ENCODE assay signal across 1 cellular context in the genomic region with DNA sequence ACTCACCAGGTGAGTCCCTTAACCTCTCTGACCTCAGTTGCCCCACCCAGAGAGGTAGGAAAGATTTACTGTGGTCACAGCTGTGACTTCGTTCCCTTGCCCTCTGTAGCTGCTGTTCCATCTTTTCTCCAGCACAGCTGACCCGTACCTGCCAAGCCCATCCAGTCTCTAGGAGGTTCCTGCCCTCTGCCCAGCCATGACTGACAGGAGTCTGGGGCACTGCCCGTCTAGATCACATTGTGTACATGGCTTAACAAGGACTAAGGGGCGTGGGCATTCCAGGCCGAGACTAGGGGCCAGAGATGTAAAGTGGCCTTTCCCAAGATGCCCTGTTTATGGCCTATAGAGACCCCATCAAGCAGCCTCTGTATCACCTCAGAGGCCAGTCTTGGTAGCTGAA.
TF ChIP-seq lines count a peak whose summit lies in the region.

No MANE protein-coding gene starts in this region.

TF ChIP-seq in IMR-90, 13 proteins besides CTCF, POLR2A, EP300 and RAD21 (continued from another document):
- TF ChIP-seq, protein P1, sequence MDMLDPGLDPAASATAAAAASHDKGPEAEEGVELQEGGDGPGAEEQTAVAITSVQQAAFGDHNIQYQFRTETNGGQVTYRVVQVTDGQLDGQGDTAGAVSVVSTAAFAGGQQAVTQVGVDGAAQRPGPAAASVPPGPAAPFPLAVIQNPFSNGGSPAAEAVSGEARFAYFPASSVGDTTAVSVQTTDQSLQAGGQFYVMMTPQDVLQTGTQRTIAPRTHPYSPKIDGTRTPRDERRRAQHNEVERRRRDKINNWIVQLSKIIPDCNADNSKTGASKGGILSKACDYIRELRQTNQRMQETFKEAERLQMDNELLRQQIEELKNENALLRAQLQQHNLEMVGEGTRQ (IDR thresholded peaks at IDR 0.05; ENCODE audit: low read depth, low read length), result no peak
- no peak for TF ChIP-seq MAFK (IDR thresholded peaks at IDR 0.05; ENCODE audit: low read depth, low read length)
- no peak for TF ChIP-seq SMC3 (IDR thresholded peaks at IDR 0.05; ENCODE audit: low read depth, low read length)
- TF ChIP-seq, protein P2, sequence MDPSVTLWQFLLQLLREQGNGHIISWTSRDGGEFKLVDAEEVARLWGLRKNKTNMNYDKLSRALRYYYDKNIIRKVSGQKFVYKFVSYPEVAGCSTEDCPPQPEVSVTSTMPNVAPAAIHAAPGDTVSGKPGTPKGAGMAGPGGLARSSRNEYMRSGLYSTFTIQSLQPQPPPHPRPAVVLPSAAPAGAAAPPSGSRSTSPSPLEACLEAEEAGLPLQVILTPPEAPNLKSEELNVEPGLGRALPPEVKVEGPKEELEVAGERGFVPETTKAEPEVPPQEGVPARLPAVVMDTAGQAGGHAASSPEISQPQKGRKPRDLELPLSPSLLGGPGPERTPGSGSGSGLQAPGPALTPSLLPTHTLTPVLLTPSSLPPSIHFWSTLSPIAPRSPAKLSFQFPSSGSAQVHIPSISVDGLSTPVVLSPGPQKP (IDR thresholded peaks at IDR 0.05; ENCODE audit: borderline replicate concordance, low read depth, low read length), result no peak
- no peak for TF ChIP-seq FOS (IDR thresholded peaks at IDR 0.05; ENCODE audit: low read depth, low read length)
